1 cellular context compared by ENCODE assay signal in genomic region chr16:85252014-85252413, GRCh38.
TF ChIP-seq lines count a peak whose summit lies in the region.

No MANE protein-coding gene starts in this region.

TF ChIP-seq in HEK293, 187 proteins besides CTCF, POLR2A, EP300 and RAD21 (continued from another document):
- TF ChIP-seq ZBTB44 (tag by site-specific recombination; IDR thresholded peaks at IDR 0.05): no peak
